Comparison of ENCODE assay signal across 20 cellular contexts in the genomic region with DNA sequence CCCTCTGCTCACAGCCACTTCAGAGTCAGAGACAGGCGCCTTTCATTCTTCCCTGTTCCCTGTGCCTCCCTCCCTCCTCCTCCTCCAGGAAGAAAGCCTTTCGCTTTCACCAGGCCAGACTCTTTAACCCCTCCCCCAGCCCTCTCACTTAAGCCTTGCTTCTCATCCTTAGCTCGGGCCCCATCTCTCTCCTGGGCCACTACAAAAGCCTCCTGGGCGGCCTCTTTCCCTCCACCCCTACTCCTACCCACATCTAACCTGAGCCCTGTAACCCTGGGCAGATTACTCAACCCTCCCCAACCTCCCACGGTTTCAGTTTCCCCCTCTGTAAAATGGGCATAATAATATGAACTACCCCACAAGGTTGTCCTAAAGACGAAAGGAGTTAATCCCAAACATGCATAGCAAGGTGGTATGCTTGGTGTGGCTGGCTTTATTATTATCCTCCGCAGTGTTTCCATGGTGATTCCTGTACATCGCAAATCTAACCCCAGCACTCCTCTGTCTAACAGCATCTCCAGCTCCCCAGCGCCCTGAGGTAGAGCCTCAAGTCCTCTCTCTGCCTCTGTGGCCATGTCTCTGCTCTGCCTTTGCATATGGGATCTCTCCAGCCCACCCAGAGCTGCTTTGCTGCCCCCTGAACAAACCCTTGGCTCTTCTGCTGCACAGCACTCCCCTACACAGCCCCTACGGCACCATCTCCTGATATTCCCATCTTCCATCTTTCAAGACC. TPM values are rescaled to one million over a fixed set of nuclear protein-coding genes. Genes with fewer than 3 reads are reported as not detected.
DNase-seq lines count a peak whose midpoint lies in the region; ATAC-seq and TF ChIP-seq lines count a peak whose summit lies in the region.
"Had no signal": no experiment of that assay in that cellular context is flagged by ENCODE, and none has a peak within 500 bp of the region (broad histone marks: within the 10 kb centered on the region; RNA-seq: fewer than 3 reads in every experiment).

No MANE protein-coding gene starts in this region.

- peaks cover 19% of the 10 kb centered on the region for H3F3A ChIP-seq in neural progenitor cell (ENCODE audit: low read depth)

- peak overlapping the region; percentile 54 for H3K27ac Mint-ChIP-seq in central memory CD8-positive, alpha-beta T cell (ENCODE audit: low read depth)
- peak overlapping the region; percentile 95 for H3K27ac Mint-ChIP-seq in neural progenitor cell
- H3K27ac Mint-ChIP-seq: activated B cell treated with CpG ODN at 0.5 μM for 24 hours; dendritic cell treated with granulocyte-macrophage colony-stimulating factor and Interleukin-4, amounts not matched to agents 40 ng/mL and 50 ng/mL, for 4 days; stimulated activated memory B cell treated with anti-CD40 and anti-IgM and Interleukin-4, amounts not matched to agents 10 μg/mL and 1 μg/mL and 100 μg/mL, for 72 hours; type B pancreatic cell had no signal

- H3K4me3 Mint-ChIP-seq in central memory CD8-positive, alpha-beta T cell, result no peak overlapping the region
- H3K4me3 Mint-ChIP-seq in neural progenitor cell, result peak overlapping the region; percentile 8
- H3K4me3 Mint-ChIP-seq: activated B cell treated with CpG ODN at 0.5 μM for 24 hours; CD4-positive, alpha-beta memory T cell; dendritic cell treated with granulocyte-macrophage colony-stimulating factor and Interleukin-4, amounts not matched to agents 40 ng/mL and 50 ng/mL, for 4 days; stimulated activated memory B cell treated with anti-CD40 and anti-IgM and Interleukin-4, amounts not matched to agents 10 μg/mL and 1 μg/mL and 100 μg/mL, for 72 hours; type B pancreatic cell had no signal

- ATAC-seq in central memory CD8-positive, alpha-beta T cell (replicated peaks; ENCODE audit: extremely low read depth, poor library complexity, severe bottlenecking), result no peak
- no peak for ATAC-seq in GM21723 (IDR thresholded peaks at IDR 0.05; ENCODE audit: unreplicated experiment)
- ATAC-seq: body of pancreas; right lobe of liver; stimulated activated memory B cell treated with anti-CD40 and anti-IgM and Interleukin-4, amounts not matched to agents 10 μg/mL and 1 μg/mL and 100 μg/mL, for 72 hours had no signal

- H3K27me3 ChIP-seq in neural progenitor cell, result no peaks in the 10 kb centered on the region
- H3K27me3 ChIP-seq: body of pancreas, esophagus muscularis mucosa, right lobe of liver had no signal

- H3K9ac ChIP-seq in neural progenitor cell, result no peak overlapping the region

- H3K36me3 ChIP-seq in neural progenitor cell, result no peaks in the 10 kb centered on the region
- H3K36me3 ChIP-seq: right lobe of liver had no signal

- H4K20me1 ChIP-seq in neural progenitor cell (ENCODE audit: low read depth), result no peaks in the 10 kb centered on the region

- DNase-seq in activated T-cell treated with anti-CD3 and anti-CD28 coated beads for 48 hours (ENCODE audit: low read depth) (peak; percentile 7), activated T-cell treated with anti-CD3 and anti-CD28 coated beads for 4 hours (no peak), OCI-M1 (lab: John Stamatoyannopoulos, UW) (peak; percentile 37), neural progenitor cell (ENCODE audit: low spot score) (peak; percentile 87), NCI-H69 (lab: John Stamatoyannopoulos, UW) (no peak), NCI-H128 (lab: John Stamatoyannopoulos, UW; ENCODE audit: unreplicated experiment) (no peak)
- no peak for DNase-seq in central memory CD8-positive, alpha-beta T cell (ENCODE audit: low spot score in 2 of 2)
- DNase-seq: ACHN; activated B cell treated with CpG ODN at 0.5 μM for 24 hours; body of pancreas; CD4-positive, alpha-beta memory T cell; EL; NCI-H2081 treated with DMSO at 0.1 percent for 48 hours; occipital lobe had no signal

- H2AFZ ChIP-seq in neural progenitor cell (replicated peaks), result no peak overlapping the region

- H3K9me3 Mint-ChIP-seq in central memory CD8-positive, alpha-beta T cell, result no peaks in the 10 kb centered on the region
- H3K9me3 Mint-ChIP-seq in neural progenitor cell, result peaks cover 4% of the 10 kb centered on the region
- H3K9me3 Mint-ChIP-seq: CD4-positive, alpha-beta memory T cell; dendritic cell treated with granulocyte-macrophage colony-stimulating factor and Interleukin-4, amounts not matched to agents 40 ng/mL and 50 ng/mL, for 4 days; stimulated activated memory B cell treated with anti-CD40 and anti-IgM and Interleukin-4, amounts not matched to agents 10 μg/mL and 1 μg/mL and 100 μg/mL, for 72 hours; type B pancreatic cell had no signal

- H3K79me2 ChIP-seq in neural progenitor cell (ENCODE audit: low read depth), result no peaks in the 10 kb centered on the region

- H3K4me3 ChIP-seq in neural progenitor cell, result peak overlapping the region; percentile 7
- H3K4me3 ChIP-seq: body of pancreas, esophagus muscularis mucosa, right lobe of liver had no signal

- H3K4me1 Mint-ChIP-seq in central memory CD8-positive, alpha-beta T cell, result no peaks in the 10 kb centered on the region
- H3K4me1 Mint-ChIP-seq in neural progenitor cell, result peaks cover 41% of the 10 kb centered on the region
- H3K4me1 Mint-ChIP-seq: activated B cell treated with CpG ODN at 0.5 μM for 24 hours had no signal

- H3K4me1 ChIP-seq in neural progenitor cell, result peaks cover 42% of the 10 kb centered on the region
- H3K4me1 ChIP-seq: body of pancreas, right lobe of liver had no signal

- peak overlapping the region; percentile 64 for H3K4me2 ChIP-seq in neural progenitor cell

- H3K27ac ChIP-seq in neural progenitor cell, result no peak overlapping the region
- H3K27ac ChIP-seq: body of pancreas, esophagus muscularis mucosa, right lobe of liver had no signal

- TF ChIP-seq CTCF in neural progenitor cell (IDR thresholded peaks at IDR 0.05), result no peak

- H3K9me3 ChIP-seq in neural progenitor cell (ENCODE audit: low read depth), result no peaks in the 10 kb centered on the region
- H3K9me3 ChIP-seq: body of pancreas, esophagus muscularis mucosa, right lobe of liver had no signal

- peaks cover 21% of the 10 kb centered on the region for H3K27me3 Mint-ChIP-seq in central memory CD8-positive, alpha-beta T cell
- peaks cover 9% of the 10 kb centered on the region for H3K27me3 Mint-ChIP-seq in neural progenitor cell (ENCODE audit: insufficient read depth, low read depth)
- H3K27me3 Mint-ChIP-seq: activated B cell treated with CpG ODN at 0.5 μM for 24 hours had no signal

- H3K36me3 Mint-ChIP-seq in central memory CD8-positive, alpha-beta T cell (ENCODE audit: insufficient read depth), result no peaks in the 10 kb centered on the region
- peaks cover 3% of the 10 kb centered on the region for H3K36me3 Mint-ChIP-seq in neural progenitor cell
- H3K36me3 Mint-ChIP-seq: CD4-positive, alpha-beta memory T cell; stimulated activated memory B cell treated with anti-CD40 and anti-IgM and Interleukin-4, amounts not matched to agents 10 μg/mL and 1 μg/mL and 100 μg/mL, for 72 hours had no signal

RNA-seq across cellular contexts. Expression of gene PIMREG, which starts 17.7 kb away (rescaled TPM):
- 71.3 and 151 TPM in 2 replicates for total RNA-seq in neural progenitor cell (ENCODE audit: low replicate concordance)
- total RNA-seq: body of pancreas; CD4-positive, alpha-beta memory T cell had no signal

RNA-seq across cellular contexts. Expression of gene AIPL1, which starts 27.0 kb away (rescaled TPM):
- 0.37 and 2.3 TPM in 2 replicates for total RNA-seq in neural progenitor cell (ENCODE audit: low replicate concordance)
- total RNA-seq: activated B cell treated with CpG ODN at 0.5 μM for 24 hours; body of pancreas; CD4-positive, alpha-beta memory T cell; esophagus muscularis mucosa; occipital lobe; right lobe of liver had no signal

Comparison
In these comparisons a context has a peak if more than half of its experiments do, and no peak if none do; other contexts are left out.
1. DNase-seq: peak in activated T-cell treated with anti-CD3 and anti-CD28 coated beads for 48 hours (single experiment), OCI-M1 (single experiment) and neural progenitor cell (single experiment); none in activated T-cell treated with anti-CD3 and anti-CD28 coated beads for 4 hours (single experiment), central memory CD8-positive, alpha-beta T cell (0 of 2), NCI-H69 (single experiment) and NCI-H128 (single experiment).